ENCODE assay signal across 11 cellular contexts in the genomic region with DNA sequence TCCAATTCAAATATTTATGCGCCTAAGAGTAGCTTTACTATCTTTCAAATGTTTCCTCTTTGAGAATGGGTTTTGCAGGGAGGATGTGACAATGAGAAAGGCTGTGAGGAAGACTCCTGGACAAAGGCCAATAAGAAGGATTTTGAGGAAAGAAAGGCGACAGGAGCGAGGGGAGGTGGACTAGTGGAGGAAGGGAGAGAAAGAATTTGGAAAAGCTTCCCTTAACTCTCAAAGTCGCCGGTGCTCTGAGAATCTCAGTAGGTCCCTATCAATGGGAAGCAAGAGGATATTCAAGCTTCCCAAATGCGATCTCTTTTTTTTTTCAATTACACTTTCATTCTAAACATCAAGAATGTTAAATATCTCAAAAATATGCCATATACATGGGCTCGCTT. TPM values are rescaled to one million over a fixed set of nuclear protein-coding genes. Genes with fewer than 3 reads are reported as not detected.
A peak's percentile ranks its signal among the peaks of the same experiment; 100 is the strongest.
DNase-seq lines count a peak whose midpoint lies in the region; ATAC-seq lines count a peak whose summit lies in the region.
"Had no signal": no experiment of that assay in that cellular context is flagged by ENCODE, and none has a peak within 500 bp of the region (broad histone marks: within the 10 kb centered on the region; RNA-seq: fewer than 3 reads in every experiment).

No MANE protein-coding gene starts in this region.

- no peaks in the 10 kb centered on the region for H3K9me3 ChIP-seq in iPS-18c (ENCODE audit: control insufficient read depth, insufficient read depth, low read length)

- H3K27me3 Mint-ChIP-seq in T-helper 2 cell treated with Interferon-gamma antibody and Interleukin-4, amounts not matched to agents 5 μg/mL and 100 μg/mL, for 36 hours (ENCODE audit: low read depth), result peaks cover 81% of the 10 kb centered on the region
- H3K27me3 Mint-ChIP-seq in activated T-helper 1 cell treated with anti-CD3 and anti-CD28 coated beads, Interleukin-12 subunit alpha, Interleukin-12 subunit beta, Interleukin-2, Interleukin-4 antibody, amounts not matched to agents 30 ng/mL and 10 ng/mL and 1 ng/mL, durations not matched to agents 14 hours and 24 hours and 36 hours (ENCODE audit: insufficient read depth), result peaks cover 79% of the 10 kb centered on the region
- peaks cover 50 to 71% of the 10 kb centered on the region in 2 donors for H3K27me3 Mint-ChIP-seq in stimulated activated naive B cell treated with anti-CD40 and anti-IgM and Interleukin-4, amounts not matched to agents 10 μg/mL and 1 μg/mL and 100 μg/mL, for 72 hours

- no peaks in the 10 kb centered on the region for H3K9me3 Mint-ChIP-seq in T-helper 2 cell treated with Interferon-gamma antibody and Interleukin-4, amounts not matched to agents 5 μg/mL and 100 μg/mL, for 36 hours
- H3K9me3 Mint-ChIP-seq in activated T-helper 1 cell treated with anti-CD3 and anti-CD28 coated beads, Interleukin-12 subunit alpha, Interleukin-12 subunit beta, Interleukin-2, Interleukin-4 antibody, amounts not matched to agents 30 ng/mL and 10 ng/mL and 1 ng/mL, durations not matched to agents 14 hours and 24 hours and 36 hours, result no peaks in the 10 kb centered on the region
- peaks cover 4 to 5% of the 10 kb centered on the region in 2 donors for H3K9me3 Mint-ChIP-seq in stimulated activated naive B cell treated with anti-CD40 and anti-IgM and Interleukin-4, amounts not matched to agents 10 μg/mL and 1 μg/mL and 100 μg/mL, for 72 hours

- intact Hi-C loops in activated T-helper 1 cell treated with anti-CD3 and anti-CD28 coated beads, Interleukin-12 subunit alpha, Interleukin-12 subunit beta, Interleukin-2, Interleukin-4 antibody, amounts not matched to agents 30 ng/mL and 10 ng/mL and 1 ng/mL, durations not matched to agents 14 hours and 24 hours and 36 hours (cut with micrococcal nuclease), result loop anchor here (10.0 kb wide), 1 partner anchor 239 kb away; no protein-coding TSS in a partner anchor

- peak overlapping the region; percentile 80 for H3K4me3 Mint-ChIP-seq in T-helper 2 cell treated with Interferon-gamma antibody and Interleukin-4, amounts not matched to agents 5 μg/mL and 100 μg/mL, for 36 hours
- H3K4me3 Mint-ChIP-seq in activated T-helper 1 cell treated with anti-CD3 and anti-CD28 coated beads, Interleukin-12 subunit alpha, Interleukin-12 subunit beta, Interleukin-2, Interleukin-4 antibody, amounts not matched to agents 30 ng/mL and 10 ng/mL and 1 ng/mL, durations not matched to agents 14 hours and 24 hours and 36 hours, result peak overlapping the region; percentile 74
- peak overlapping the region; percentile 66 to 80 for H3K4me3 Mint-ChIP-seq in stimulated activated naive B cell treated with anti-CD40 and anti-IgM and Interleukin-4, amounts not matched to agents 10 μg/mL and 1 μg/mL and 100 μg/mL, for 72 hours

- H3K4me1 Mint-ChIP-seq in T-helper 2 cell treated with Interferon-gamma antibody and Interleukin-4, amounts not matched to agents 5 μg/mL and 100 μg/mL, for 36 hours (ENCODE audit: low read depth), result peaks cover 31% of the 10 kb centered on the region
- H3K4me1 Mint-ChIP-seq in activated T-helper 1 cell treated with anti-CD3 and anti-CD28 coated beads, Interleukin-12 subunit alpha, Interleukin-12 subunit beta, Interleukin-2, Interleukin-4 antibody, amounts not matched to agents 30 ng/mL and 10 ng/mL and 1 ng/mL, durations not matched to agents 14 hours and 24 hours and 36 hours (ENCODE audit: low read depth), result peaks cover 51% of the 10 kb centered on the region
- peaks cover 27 to 41% of the 10 kb centered on the region in 2 donors for H3K4me1 Mint-ChIP-seq in stimulated activated naive B cell treated with anti-CD40 and anti-IgM and Interleukin-4, amounts not matched to agents 10 μg/mL and 1 μg/mL and 100 μg/mL, for 72 hours

- DNase-seq in T-helper 2 cell treated with Interferon-gamma antibody and Interleukin-4, amounts not matched to agents 5 μg/mL and 100 μg/mL, for 36 hours (ENCODE audit: low spot score), result no peak
- DNase-seq in T-helper 2 cell, result no peak
- DNase-seq in activated T-helper 1 cell treated with anti-CD3 and anti-CD28 coated beads, Interleukin-12 subunit alpha, Interleukin-12 subunit beta, Interleukin-2, Interleukin-4 antibody, amounts not matched to agents 30 ng/mL and 10 ng/mL and 1 ng/mL, durations not matched to agents 14 hours and 24 hours and 36 hours (ENCODE audit: low spot score), result no peak
- DNase-seq in stimulated activated naive B cell treated with anti-CD40 and anti-IgM and Interleukin-4, amounts not matched to agents 10 μg/mL and 1 μg/mL and 100 μg/mL, for 72 hours, result no peak
- no peak for DNase-seq in NCI-H2029 (lab: John Stamatoyannopoulos, UW)
- DNase-seq in foreskin melanocyte, result no peak
- no peak for DNase-seq in glomerular visceral epithelial cell (ENCODE audit: extremely low spot score)
- DNase-seq: amniotic stem cell, kidney glomerular epithelial cell had no signal

- peak overlapping the region; percentile 37; the same call in 1 of the 2 replicates for H3K4me3 ChIP-seq in iPS-18c (ENCODE audit: insufficient read depth, low read depth, low read length)

- no peak for ATAC-seq in stimulated activated naive B cell treated with anti-CD40 and anti-IgM and Interleukin-4, amounts not matched to agents 10 μg/mL and 1 μg/mL and 100 μg/mL, for 72 hours (replicated peaks)

- no peak overlapping the region for H3K27ac Mint-ChIP-seq in T-helper 2 cell treated with Interferon-gamma antibody and Interleukin-4, amounts not matched to agents 5 μg/mL and 100 μg/mL, for 36 hours
- peak overlapping the region; percentile 21 for H3K27ac Mint-ChIP-seq in activated T-helper 1 cell treated with anti-CD3 and anti-CD28 coated beads, Interleukin-12 subunit alpha, Interleukin-12 subunit beta, Interleukin-2, Interleukin-4 antibody, amounts not matched to agents 30 ng/mL and 10 ng/mL and 1 ng/mL, durations not matched to agents 14 hours and 24 hours and 36 hours
- H3K27ac Mint-ChIP-seq in stimulated activated naive B cell treated with anti-CD40 and anti-IgM and Interleukin-4, amounts not matched to agents 10 μg/mL and 1 μg/mL and 100 μg/mL, for 72 hours, result no peak overlapping the region

- H3K36me3 Mint-ChIP-seq in T-helper 2 cell treated with Interferon-gamma antibody and Interleukin-4, amounts not matched to agents 5 μg/mL and 100 μg/mL, for 36 hours (ENCODE audit: low read depth), result no peaks in the 10 kb centered on the region
- no peaks in the 10 kb centered on the region for H3K36me3 Mint-ChIP-seq in activated T-helper 1 cell treated with anti-CD3 and anti-CD28 coated beads, Interleukin-12 subunit alpha, Interleukin-12 subunit beta, Interleukin-2, Interleukin-4 antibody, amounts not matched to agents 30 ng/mL and 10 ng/mL and 1 ng/mL, durations not matched to agents 14 hours and 24 hours and 36 hours (ENCODE audit: low read depth)
- H3K36me3 Mint-ChIP-seq in stimulated activated naive B cell treated with anti-CD40 and anti-IgM and Interleukin-4, amounts not matched to agents 10 μg/mL and 1 μg/mL and 100 μg/mL, for 72 hours, result peaks cover 0 to 2% of the 10 kb centered on the region in 2 donors

RNA-seq across cellular contexts. Expression of gene CDC20B, which starts 2.8 kb away (rescaled TPM):
- total RNA-seq in activated T-helper 1 cell treated with anti-CD3 and anti-CD28 coated beads, Interleukin-12 subunit alpha, Interleukin-12 subunit beta, Interleukin-2, Interleukin-4 antibody, amounts not matched to agents 30 ng/mL and 10 ng/mL and 1 ng/mL, durations not matched to agents 14 hours and 24 hours and 36 hours, result not detected in 2 replicates
- total RNA-seq: M059J had no signal

RNA-seq across cellular contexts. Expression of gene GPX8, which starts 15.8 kb away (rescaled TPM):
- total RNA-seq in activated T-helper 1 cell treated with anti-CD3 and anti-CD28 coated beads, Interleukin-12 subunit alpha, Interleukin-12 subunit beta, Interleukin-2, Interleukin-4 antibody, amounts not matched to agents 30 ng/mL and 10 ng/mL and 1 ng/mL, durations not matched to agents 14 hours and 24 hours and 36 hours, result not detected in 2 replicates

RNA-seq across cellular contexts. Expression of gene MCIDAS, which starts 51.3 kb away (rescaled TPM):
- total RNA-seq in activated T-helper 1 cell treated with anti-CD3 and anti-CD28 coated beads, Interleukin-12 subunit alpha, Interleukin-12 subunit beta, Interleukin-2, Interleukin-4 antibody, amounts not matched to agents 30 ng/mL and 10 ng/mL and 1 ng/mL, durations not matched to agents 14 hours and 24 hours and 36 hours, result 0.10 TPM in 1 of 2 replicates, not detected in the other

RNA-seq across cellular contexts. Expression of gene CCNO, which starts 57.6 kb away (rescaled TPM):
- 0.10 and 0.20 TPM in 2 replicates for total RNA-seq in activated T-helper 1 cell treated with anti-CD3 and anti-CD28 coated beads, Interleukin-12 subunit alpha, Interleukin-12 subunit beta, Interleukin-2, Interleukin-4 antibody, amounts not matched to agents 30 ng/mL and 10 ng/mL and 1 ng/mL, durations not matched to agents 14 hours and 24 hours and 36 hours
